20 cellular contexts compared by ENCODE assay signal in genomic region chrX:116238866-116239265, GRCh38.
DNase-seq lines count a peak whose midpoint lies in the region; ATAC-seq and TF ChIP-seq lines count a peak whose summit lies in the region.
"Had no signal": no experiment of that assay in that cellular context is flagged by ENCODE, and none has a peak within 500 bp of the region (broad histone marks: within the 10 kb centered on the region; RNA-seq: fewer than 3 reads in every experiment).

No MANE protein-coding gene starts in this region.

- H3K9me3 ChIP-seq in RWPE2 (ENCODE audit: severe bottlenecking): no peaks in the 10 kb centered on the region
- no peaks in the 10 kb centered on the region for H3K9me3 ChIP-seq in colonic mucosa
- H3K9me3 ChIP-seq: HAP-1, MG63, SJSA1 had no signal

- ATAC-seq in RWPE2 (ENCODE audit: low read depth): peak; percentile 62; the same call in 2 of the 3 replicates
- no peak for ATAC-seq in GM18873 (IDR thresholded peaks at IDR 0.05; ENCODE audit: low FRiP score, unreplicated experiment)
- no peak for ATAC-seq in activated CD4-positive, alpha-beta T cell treated with anti-CD3 and anti-CD28 coated beads for 36 hours

- peaks cover 28% of the 10 kb centered on the region for H3K4me1 ChIP-seq in RWPE2 (ENCODE audit: insufficient read depth, poor library complexity, severe bottlenecking)
- no peaks in the 10 kb centered on the region for H3K4me1 ChIP-seq in colonic mucosa
- H3K4me1 ChIP-seq: HAP-1 had no signal

- no peak overlapping the region for H3K27ac Mint-ChIP-seq in activated CD4-positive, alpha-beta T cell treated with anti-CD3 and anti-CD28 coated beads for 36 hours
- H3K27ac Mint-ChIP-seq: CD8-positive, alpha-beta memory T cell had no signal

- CTCF ChIA-PET in activated CD4-positive, alpha-beta T cell treated with anti-CD3 and anti-CD28 coated beads for 36 hours (lab: Charles Lee): no interaction called here

- no peaks in the 10 kb centered on the region for H3K9me3 Mint-ChIP-seq in activated CD4-positive, alpha-beta T cell treated with anti-CD3 and anti-CD28 coated beads for 36 hours (ENCODE audit: low read depth)

- TF ChIP-seq CTCF in RWPE2 (IDR thresholded peaks at IDR 0.05; ENCODE audit: poor library complexity, severe bottlenecking) (no peak), colonic mucosa (IDR thresholded peaks at IDR 0.05) (no peak)

- H3K36me3 ChIP-seq in RWPE2 (ENCODE audit: low read depth) (no peaks in the 10 kb centered on the region), colonic mucosa (no peaks in the 10 kb centered on the region)
- H3K36me3 ChIP-seq: HAP-1, MG63, SJSA1 had no signal

- DNase-seq in MV-4-11 (lab: John Stamatoyannopoulos, UW) (peak; percentile 1), RWPE2 (ENCODE audit: low spot score) (no peak), colonic mucosa (no peak), NCI-H2227 treated with DMSO at 0.1 percent for 48 hours (lab: John Stamatoyannopoulos, UW) (no peak)
- no peak for DNase-seq in activated CD4-positive, alpha-beta T cell treated with anti-CD3 and anti-CD28 coated beads for 36 hours
- no peak for DNase-seq in effector CD8-positive, alpha-beta T cell (lab: John Stamatoyannopoulos, UW)
- DNase-seq: ACHN; C1 segment of cervical spinal cord; CD8-positive, alpha-beta memory T cell; IMR-90; MG63; NCI-H1105 treated with DMSO at 0.1 percent for 48 hours; NCI-H1694; NCI-H2081 treated with DMSO at 0.1 percent for 48 hours; NCI-H510A; NCI-H748 treated with DMSO at 0.1 percent for 48 hours had no signal

- H3K27me3 ChIP-seq in RWPE2 (ENCODE audit: insufficient read depth, poor library complexity, severe bottlenecking): no peaks in the 10 kb centered on the region
- no peaks in the 10 kb centered on the region for H3K27me3 ChIP-seq in colonic mucosa
- H3K27me3 ChIP-seq: MG63, SJSA1 had no signal

- no peaks in the 10 kb centered on the region for H3K4me1 Mint-ChIP-seq in activated CD4-positive, alpha-beta T cell treated with anti-CD3 and anti-CD28 coated beads for 36 hours
- H3K4me1 Mint-ChIP-seq: CD8-positive, alpha-beta memory T cell had no signal

- H3K27me3 Mint-ChIP-seq in activated CD4-positive, alpha-beta T cell treated with anti-CD3 and anti-CD28 coated beads for 36 hours: no peaks in the 10 kb centered on the region

- POLR2A ChIA-PET in activated CD4-positive, alpha-beta T cell treated with anti-CD3 and anti-CD28 coated beads for 36 hours (lab: Charles Lee): no interaction called here

- H3K4me3 ChIP-seq in RWPE2 (ENCODE audit: severe bottlenecking) (no peak overlapping the region), colonic mucosa (no peak overlapping the region)
- H3K4me3 ChIP-seq: HAP-1, MG63, SJSA1 had no signal

- no peak overlapping the region for H3K4me3 Mint-ChIP-seq in activated CD4-positive, alpha-beta T cell treated with anti-CD3 and anti-CD28 coated beads for 36 hours
- H3K4me3 Mint-ChIP-seq: CD8-positive, alpha-beta memory T cell had no signal

- peak overlapping the region; percentile 78 for H3K27ac ChIP-seq in RWPE2 (ENCODE audit: poor library complexity, severe bottlenecking)
- peak overlapping the region; percentile 73 for H3K27ac ChIP-seq in colonic mucosa
- H3K27ac ChIP-seq: HL-60, SJSA1 had no signal

- no peaks in the 10 kb centered on the region for H3K36me3 Mint-ChIP-seq in activated CD4-positive, alpha-beta T cell treated with anti-CD3 and anti-CD28 coated beads for 36 hours (ENCODE audit: low read depth)

- intact Hi-C loops in colonic mucosa (cut with DNase I): no loop called here
- intact Hi-C loops in activated CD4-positive, alpha-beta T cell treated with anti-CD3 and anti-CD28 coated beads for 36 hours (cut with DNase I, micrococcal nuclease): no loop called here

- H3K9ac ChIP-seq in colonic mucosa (ENCODE audit: low read depth in 2 of 2, low read length in 2 of 2): no peak overlapping the region
